7 cellular contexts compared by ENCODE assay signal in genomic region chr10:97401455-97401919, GRCh38. TPM values are rescaled to one million over a fixed set of nuclear protein-coding genes. Genes with fewer than 3 reads are reported as not detected.
DNase-seq lines count a peak whose midpoint lies in the region; ATAC-seq and TF ChIP-seq lines count a peak whose summit lies in the region.

No MANE protein-coding gene starts in this region.

- no peak for TF ChIP-seq EP300 in gastroesophageal sphincter (IDR thresholded peaks at IDR 0.05)

- CTCF ChIA-PET in HEK293 (lab: Yijun Ruan, JAX), result interaction anchor here (0.6 to 1.1 kb wide), 5 partner anchors 32 to 1345 kb away, joined by 3 to 6 read pairs (median 3); no protein-coding TSS in a partner anchor
- CTCF ChIA-PET in activated B cell treated with CpG ODN at 0.5 μM for 24 hours (lab: Charles Lee), result interaction anchor here (0.7 to 1.0 kb wide), 3 partner anchors 44 to 123 kb away, joined by 3 to 4 read pairs (median 3); no protein-coding TSS in a partner anchor

- H3K27ac ChIP-seq in HEK293 (ENCODE audit: extremely low read depth, low read depth, low read length) (no peak overlapping the region), gastroesophageal sphincter (peak overlapping the region in 3 of 4 donors; percentile 82 to 88 (median 86)), skin epidermis (peak overlapping the region in 14 of 21 experiments; percentile 50 to 89 (median 74)), substantia nigra (ENCODE audit: low read depth, low read length, poor library complexity, severe bottlenecking) (no peak overlapping the region)

- H3K36me3 ChIP-seq in HEK293 (ENCODE audit: control insufficient read depth in 2 of 2, insufficient read depth in 1 of 2, low read length in 2 of 2) (peaks cover 10 to 17% of the 10 kb centered on the region in 2 experiments; a peak in 2 of 3 replicates), gastroesophageal sphincter (peaks cover 0 to 12% of the 10 kb centered on the region in 2 donors)

- H3K27ac Mint-ChIP-seq in activated B cell treated with CpG ODN at 0.5 μM for 24 hours, result peak overlapping the region; percentile 92

- H3K4me1 Mint-ChIP-seq in activated B cell treated with CpG ODN at 0.5 μM for 24 hours, result peaks cover 21% of the 10 kb centered on the region

- WGBS in gastroesophageal sphincter (ENCODE audit: low coverage in 1 of 2), 2 donors, result 88% methylated on average over 9 of the region's 13 CpGs; no CpG with 5 or more reads in 1 of the 2 donors

- H3K4me1 ChIP-seq in HEK293 (ENCODE audit: control insufficient read depth, insufficient read depth, low read length), result 0 out of 2 replicates have a peak, but pooled peaks cover 4% of the 10 kb centered on the region
- peaks cover 0 to 19% (median 8%) of the 10 kb centered on the region in 3 donors for H3K4me1 ChIP-seq in gastroesophageal sphincter

- no peak for ATAC-seq in activated B cell treated with CpG ODN at 0.5 μM for 24 hours (ENCODE audit: low read depth)
- no peak for ATAC-seq in gastroesophageal sphincter
- no peak for ATAC-seq in HG03280 (IDR thresholded peaks at IDR 0.05; ENCODE audit: unreplicated experiment)
- no peak for ATAC-seq in GM18519 (IDR thresholded peaks at IDR 0.05; ENCODE audit: low FRiP score, unreplicated experiment)

- no peaks in the 10 kb centered on the region for H3K27me3 ChIP-seq in gastroesophageal sphincter

- intact Hi-C loops in activated B cell treated with CpG ODN at 0.5 μM for 24 hours (cut with micrococcal nuclease), result loop anchor here (1.0 kb wide), 9 partner anchors 17 to 286 kb away; partner anchors contain the start of genes ARHGAP19, AVPI1, EXOSC1 and FRAT1

- DNase-seq in activated B cell treated with CpG ODN at 0.5 μM for 24 hours (no peak), substantia nigra (lab: John Stamatoyannopoulos, UW) (no peak)

- POLR2A ChIA-PET in HEK293 (lab: Yijun Ruan, JAX) (interaction anchor here (1.2 to 2.6 kb wide), 8 partner anchors 11 to 312 kb away, joined by 3 to 18 read pairs (median 6); partner anchors contain the start of genes ARHGAP19, FRAT2 and MARVELD1), activated B cell treated with CpG ODN at 0.5 μM for 24 hours (lab: Charles Lee) (interaction anchor here (1.0 to 1.6 kb wide), 9 partner anchors 13 to 335 kb away, joined by 3 to 10 read pairs (median 3); partner anchors contain the start of genes ARHGAP19, EXOSC1, FRAT1 and ZDHHC16)

- no peaks in the 10 kb centered on the region for H3K9me3 ChIP-seq in HEK293 (ENCODE audit: control insufficient read depth, insufficient read depth, low read depth, low read length)
- H3K9me3 ChIP-seq in gastroesophageal sphincter, result no peaks in the 10 kb centered on the region

- peaks cover 11% of the 10 kb centered on the region for H3K36me3 Mint-ChIP-seq in activated B cell treated with CpG ODN at 0.5 μM for 24 hours (ENCODE audit: low read depth)

- H3K9me3 Mint-ChIP-seq in activated B cell treated with CpG ODN at 0.5 μM for 24 hours, result no peaks in the 10 kb centered on the region

- H3K4me3 ChIP-seq in HEK293 (ENCODE audit: low read depth, low read length), result no peak overlapping the region; the same call in 1 of the 2 replicates
- peak overlapping the region; percentile 66 to 82 for H3K4me3 ChIP-seq in gastroesophageal sphincter
- H3K4me3 ChIP-seq in skin epidermis, result peak overlapping the region; percentile 62 to 97 (median 85)

- TF ChIP-seq CTCF in HEK293 (tag by site-specific recombination; IDR thresholded peaks at IDR 0.05) (no peak), activated B cell treated with CpG ODN at 0.5 μM for 24 hours (IDR thresholded peaks at IDR 0.05) (no peak), gastroesophageal sphincter (IDR thresholded peaks at IDR 0.05) (no peak)

- no peaks in the 10 kb centered on the region for H3K27me3 Mint-ChIP-seq in activated B cell treated with CpG ODN at 0.5 μM for 24 hours

- TF ChIP-seq POLR2A in gastroesophageal sphincter (IDR thresholded peaks at IDR 0.05), result no peak

- peak overlapping the region; percentile 91 for H3K4me3 Mint-ChIP-seq in activated B cell treated with CpG ODN at 0.5 μM for 24 hours

TF ChIP-seq in HEK293, 187 proteins besides CTCF, POLR2A, EP300 and RAD21 (continues in another document):
- 0 out of 2 replicates have a peak, but pooled peaks have one; percentile 9 for TF ChIP-seq SP7 (tag by site-specific recombination; IDR thresholded peaks at IDR 0.05)
- TF ChIP-seq MYNN (tag by site-specific recombination; IDR thresholded peaks at IDR 0.05; ENCODE audit: borderline replicate concordance), result peak; percentile 28; the same call in 1 of the 2 replicates
- TF ChIP-seq ZNF335 (tag by site-specific recombination; conservative IDR thresholded peaks at IDR 0.05), result peak; percentile 91
- TF ChIP-seq ZNF433 (tag by site-specific recombination; IDR thresholded peaks at IDR 0.05; ENCODE audit: low read depth), result no peak
- TF ChIP-seq ZNF518A (tag by site-specific recombination; conservative IDR thresholded peaks at IDR 0.05; ENCODE audit: low read depth), result peak; percentile 10; the same call in 1 of the 2 replicates
- TF ChIP-seq ZNF132 (tag by site-specific recombination; IDR thresholded peaks at IDR 0.05; ENCODE audit: borderline replicate concordance), result no peak
- TF ChIP-seq ZNF549 (tag by site-specific recombination; IDR thresholded peaks at IDR 0.05), result no peak
- peak; percentile 64; the same call in 1 of the 2 replicates for TF ChIP-seq WT1 (tag by site-specific recombination; IDR thresholded peaks at IDR 0.05)
- TF ChIP-seq ZNF658 (tag by site-specific recombination; IDR thresholded peaks at IDR 0.05), result no peak
- TF ChIP-seq ZNF473 (tag by site-specific recombination; IDR thresholded peaks at IDR 0.05), result no peak
- TF ChIP-seq ZBTB21 (tag by site-specific recombination; IDR thresholded peaks at IDR 0.05), result no peak
- no peak for TF ChIP-seq ZNF404 (tag by site-specific recombination; IDR thresholded peaks at IDR 0.05)
- no peak for TF ChIP-seq ZNF398 (tag by site-specific recombination; IDR thresholded peaks at IDR 0.05)
- no peak for TF ChIP-seq ZNF354C (tag by site-specific recombination; IDR thresholded peaks at IDR 0.05; ENCODE audit: borderline replicate concordance, low read depth)

RNA-seq across cellular contexts. Expression of gene RRP12, which starts 0.3 kb away (rescaled TPM):
- total RNA-seq in activated B cell treated with CpG ODN at 0.5 μM for 24 hours (61.8 and 62.6 TPM in 2 replicates), gastroesophageal sphincter (10 to 100 TPM in 3 of 4 donors, 1 to 10 TPM in 1; 6.7 to 25.3 (median 11.8) TPM)

RNA-seq across cellular contexts. Expression of gene PGAM1, which starts 24.5 kb away (rescaled TPM):
- total RNA-seq in activated B cell treated with CpG ODN at 0.5 μM for 24 hours, result 162 and 166 TPM in 2 replicates
- total RNA-seq in gastroesophageal sphincter, result 100 to 1,000 TPM; 248 to 385 (median 356) TPM

RNA-seq across cellular contexts. Expression of gene EXOSC1, which starts 44.3 kb away (rescaled TPM):
- total RNA-seq in activated B cell treated with CpG ODN at 0.5 μM for 24 hours, result 47.4 and 53.8 TPM in 2 replicates
- 10 to 100 TPM; 24.9 to 54.5 (median 28.0) TPM for total RNA-seq in gastroesophageal sphincter

RNA-seq across cellular contexts. Expression of gene ZDHHC16, which starts 44.5 kb away (rescaled TPM):
- total RNA-seq in activated B cell treated with CpG ODN at 0.5 μM for 24 hours (39.0 and 40.6 TPM in 2 replicates), gastroesophageal sphincter (10 to 100 TPM; 22.3 to 31.6 (median 25.3) TPM)

Comparison
In these comparisons a context has a peak if more than half of its experiments do, and no peak if none do; other contexts are left out.
1. H3K27ac ChIP-seq: peak in gastroesophageal sphincter (3 of 4) and skin epidermis (14 of 21); none in HEK293 (single experiment) and substantia nigra (single experiment).